In the genomic region with DNA sequence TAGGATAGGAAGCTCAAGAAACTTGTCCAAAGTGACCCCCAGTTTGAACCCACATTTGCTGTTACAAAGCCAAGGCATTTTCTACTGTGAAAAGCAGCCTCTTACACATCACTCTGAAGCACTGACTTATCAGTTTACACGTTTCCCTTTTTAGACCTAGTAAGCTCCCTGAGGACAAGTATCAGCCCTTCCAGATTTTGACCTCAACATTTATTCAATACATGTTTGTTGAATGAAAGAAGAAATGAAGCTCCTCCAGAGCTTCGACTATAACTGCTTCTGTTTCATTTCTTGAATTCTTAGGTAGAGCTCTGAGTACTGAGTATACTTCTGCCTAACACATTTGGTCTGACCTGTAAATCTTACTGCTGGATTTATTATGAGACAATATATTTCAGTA, we compare ENCODE assay signal across 10 cellular contexts. TPM values are rescaled to one million over a fixed set of nuclear protein-coding genes. Genes with fewer than 3 reads are reported as not detected.
DNase-seq lines count a peak whose midpoint lies in the region; ATAC-seq and TF ChIP-seq lines count a peak whose summit lies in the region.
"Had no signal": no experiment of that assay in that cellular context is flagged by ENCODE, and none has a peak within 500 bp of the region (broad histone marks: within the 10 kb centered on the region; RNA-seq: fewer than 3 reads in every experiment).

No MANE protein-coding gene starts in this region.

- no peak overlapping the region for H3K27ac ChIP-seq in CD8-positive, alpha-beta memory T cell (ENCODE audit: low read depth, low read length)
- H3K27ac ChIP-seq in esophagus squamous epithelium: peak overlapping the region in 1 of 4 donors; percentile 99
- H3K27ac ChIP-seq in foreskin keratinocyte: no peak overlapping the region

- H3K9me3 ChIP-seq in CD8-positive, alpha-beta memory T cell (ENCODE audit: low read length): no peaks in the 10 kb centered on the region
- no peaks in the 10 kb centered on the region for H3K9me3 ChIP-seq in esophagus squamous epithelium

- no peaks in the 10 kb centered on the region for H3K36me3 ChIP-seq in CD8-positive, alpha-beta memory T cell (ENCODE audit: insufficient read depth, low read length)
- H3K36me3 ChIP-seq in esophagus squamous epithelium: no peaks in the 10 kb centered on the region

- CTCF ChIA-PET in CD8-positive, alpha-beta memory T cell (lab: Charles Lee): interaction anchor here (1.2 kb wide), 1 partner anchor 45 kb away, joined by 3 read pairs; no protein-coding TSS in a partner anchor

- POLR2A ChIA-PET in CD8-positive, alpha-beta memory T cell (lab: Charles Lee): no interaction called here

- H3K4me1 Mint-ChIP-seq in CD8-positive, alpha-beta memory T cell: peaks cover 64 to 81% (median 77%) of the 10 kb centered on the region in 3 donors
- H3K4me1 Mint-ChIP-seq in IgD-negative memory B cell (peaks cover 42 to 64% (median 49%) of the 10 kb centered on the region in 3 donors), chondrocyte (ENCODE audit: low read depth) (peaks cover 63% of the 10 kb centered on the region), nephron (peaks cover 45% of the 10 kb centered on the region)

- no peak for DNase-seq in CD8-positive, alpha-beta memory T cell
- DNase-seq in chondrocyte (ENCODE audit: low spot score) (no peak), esophagus squamous epithelium (lab: John Stamatoyannopoulos, UW) (no peak), foreskin keratinocyte (no peak), D341Med (ENCODE audit: low spot score) (no peak)
- DNase-seq: activated CD8-positive, alpha-beta memory T cell treated with anti-CD3 and anti-CD28 coated beads for 24 hours; effector CD4-positive, alpha-beta T cell had no signal

- no peak overlapping the region for H3K4me3 ChIP-seq in CD8-positive, alpha-beta memory T cell (ENCODE audit: low read length)
- peak overlapping the region in 2 of 4 donors; percentile 72 to 91 for H3K4me3 ChIP-seq in esophagus squamous epithelium

- no peaks in the 10 kb centered on the region for H3K27me3 Mint-ChIP-seq in CD8-positive, alpha-beta memory T cell
- no peaks in the 10 kb centered on the region for H3K27me3 Mint-ChIP-seq in IgD-negative memory B cell
- H3K27me3 Mint-ChIP-seq in chondrocyte (ENCODE audit: low read depth): no peaks in the 10 kb centered on the region
- H3K27me3 Mint-ChIP-seq in nephron (ENCODE audit: low read depth): no peaks in the 10 kb centered on the region

- intact Hi-C loops in esophagus squamous epithelium (cut with DNase I): no loop called here

- no peak for TF ChIP-seq CTCF in chondrocyte (IDR thresholded peaks at IDR 0.05)
- no peak for TF ChIP-seq CTCF in nephron (IDR thresholded peaks at IDR 0.05; ENCODE audit: unreplicated experiment in 3 of 3)
- TF ChIP-seq CTCF in esophagus squamous epithelium (IDR thresholded peaks at IDR 0.05): no peak
- TF ChIP-seq CTCF in foreskin keratinocyte (conservative IDR thresholded peaks at IDR 0.05): no peak

- TF ChIP-seq POLR2A in esophagus squamous epithelium (IDR thresholded peaks at IDR 0.05): no peak

- peak overlapping the region in 3 of 8 donors; percentile 18 to 92 (median 57) for H3K27ac Mint-ChIP-seq in CD8-positive, alpha-beta memory T cell
- H3K27ac Mint-ChIP-seq in IgD-negative memory B cell (peak overlapping the region in 2 of 3 donors; percentile 10 to 52), chondrocyte (ENCODE audit: unreplicated experiment) (no peak overlapping the region), nephron (peak overlapping the region; percentile 99 to 100 (median 99))

- ATAC-seq in HG03354 (IDR thresholded peaks at IDR 0.05; ENCODE audit: poor library complexity, severe bottlenecking, unreplicated experiment) (no peak), foreskin keratinocyte (no peak)

- H3K9me3 Mint-ChIP-seq in CD8-positive, alpha-beta memory T cell: no peaks in the 10 kb centered on the region
- no peaks in the 10 kb centered on the region for H3K9me3 Mint-ChIP-seq in IgD-negative memory B cell
- H3K9me3 Mint-ChIP-seq in chondrocyte (ENCODE audit: low read depth): no peaks in the 10 kb centered on the region
- H3K9me3 Mint-ChIP-seq in nephron: no peaks in the 10 kb centered on the region

- H3K4me1 ChIP-seq in CD8-positive, alpha-beta memory T cell (ENCODE audit: insufficient read depth, low read length): peaks cover 38% of the 10 kb centered on the region
- peaks cover 7 to 74% (median 36%) of the 10 kb centered on the region in 3 donors for H3K4me1 ChIP-seq in esophagus squamous epithelium
- peaks cover 28% of the 10 kb centered on the region for H3K4me1 ChIP-seq in foreskin keratinocyte

- H3K36me3 Mint-ChIP-seq in CD8-positive, alpha-beta memory T cell: peaks cover 0 to 15% (median 0%) of the 10 kb centered on the region in 3 donors
- peaks cover 4% of the 10 kb centered on the region for H3K36me3 Mint-ChIP-seq in IgD-negative memory B cell
- H3K36me3 Mint-ChIP-seq in chondrocyte (ENCODE audit: low read depth): no peaks in the 10 kb centered on the region
- no peaks in the 10 kb centered on the region for H3K36me3 Mint-ChIP-seq in nephron (ENCODE audit: low read depth)

- WGBS in esophagus squamous epithelium, 2 donors: 27 to 28% methylated on average over 2 of the region's 2 CpGs

- no peaks in the 10 kb centered on the region for H3K27me3 ChIP-seq in CD8-positive, alpha-beta memory T cell (ENCODE audit: insufficient read depth, low read length, poor library complexity, severe bottlenecking)
- H3K27me3 ChIP-seq in esophagus squamous epithelium (no peaks in the 10 kb centered on the region), foreskin keratinocyte (no peaks in the 10 kb centered on the region)

- H3K4me3 Mint-ChIP-seq in CD8-positive, alpha-beta memory T cell: peak overlapping the region; percentile 88 to 99 (median 95)
- H3K4me3 Mint-ChIP-seq in IgD-negative memory B cell (peak overlapping the region in 2 of 4 donors; percentile 63 to 85), chondrocyte (ENCODE audit: unreplicated experiment) (peak overlapping the region; percentile 10), nephron (peak overlapping the region; percentile 97 to 99 (median 97))

RNA-seq across cellular contexts. Expression of gene WASL, which starts 2.7 kb away (rescaled TPM):
- total RNA-seq in CD8-positive, alpha-beta memory T cell: 1 to 10 TPM; 7.3 to 7.4 TPM
- 2.8 TPM for polyA plus RNA-seq in CD8-positive, alpha-beta memory T cell
- polyA plus RNA-seq in IgD-negative memory B cell (2.8 TPM), foreskin keratinocyte (10.7 and 12.1 TPM in 2 replicates)
- total RNA-seq in chondrocyte (24.1 to 35.5 TPM (median 34.2 TPM) in 3 replicates), esophagus squamous epithelium (10 to 100 TPM; 26.0 to 34.6 (median 31.3) TPM), foreskin keratinocyte (34.4 and 35.7 TPM in 2 replicates)
